1 cellular context compared by ENCODE assay signal in the genomic region with DNA sequence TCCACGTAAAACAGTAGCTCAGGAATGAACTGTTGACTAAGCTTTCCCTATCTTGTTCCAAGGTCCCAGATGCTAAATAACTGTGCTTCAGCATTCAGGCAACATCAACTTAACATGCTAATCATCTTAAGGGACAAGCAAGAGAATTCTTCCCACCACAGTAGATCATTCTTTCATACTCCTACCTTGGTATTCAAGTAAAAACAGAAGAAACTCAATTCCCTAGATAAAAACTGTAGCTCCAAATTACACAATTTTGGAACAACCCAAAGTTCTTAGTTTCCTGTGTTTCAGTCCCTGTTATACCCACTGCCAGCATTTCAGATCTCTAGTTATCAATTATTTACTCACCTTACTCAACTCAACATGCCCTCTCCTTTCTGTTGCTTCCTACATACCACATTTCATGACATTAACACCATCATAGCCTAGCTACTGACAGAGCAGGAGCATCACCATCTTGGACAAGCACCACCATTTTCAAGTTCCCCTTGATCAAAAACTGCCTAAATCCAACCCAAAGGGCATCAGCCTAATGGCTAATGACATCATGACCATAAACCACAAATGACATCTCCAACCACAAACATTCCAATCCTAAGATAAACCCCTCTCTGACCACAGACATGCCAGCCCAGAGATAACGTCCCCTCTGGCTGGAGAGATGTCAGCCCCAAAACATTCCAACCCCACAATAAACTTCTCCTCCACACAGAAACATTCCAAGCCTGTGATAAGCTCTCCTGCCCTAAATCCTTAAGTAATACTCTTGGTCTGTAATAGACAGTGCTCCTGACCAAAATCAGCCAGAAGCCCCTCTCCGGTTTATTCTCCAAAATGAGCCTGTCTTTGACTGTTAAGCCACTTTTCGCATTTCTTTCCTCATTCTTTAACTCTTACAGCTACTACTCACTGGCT.
TF ChIP-seq lines count a peak whose summit lies in the region.

No MANE protein-coding gene starts in this region.

TF ChIP-seq in HEK293, 187 proteins besides CTCF, POLR2A, EP300 and RAD21 (continued from another document):
- TF ChIP-seq, protein P1, sequence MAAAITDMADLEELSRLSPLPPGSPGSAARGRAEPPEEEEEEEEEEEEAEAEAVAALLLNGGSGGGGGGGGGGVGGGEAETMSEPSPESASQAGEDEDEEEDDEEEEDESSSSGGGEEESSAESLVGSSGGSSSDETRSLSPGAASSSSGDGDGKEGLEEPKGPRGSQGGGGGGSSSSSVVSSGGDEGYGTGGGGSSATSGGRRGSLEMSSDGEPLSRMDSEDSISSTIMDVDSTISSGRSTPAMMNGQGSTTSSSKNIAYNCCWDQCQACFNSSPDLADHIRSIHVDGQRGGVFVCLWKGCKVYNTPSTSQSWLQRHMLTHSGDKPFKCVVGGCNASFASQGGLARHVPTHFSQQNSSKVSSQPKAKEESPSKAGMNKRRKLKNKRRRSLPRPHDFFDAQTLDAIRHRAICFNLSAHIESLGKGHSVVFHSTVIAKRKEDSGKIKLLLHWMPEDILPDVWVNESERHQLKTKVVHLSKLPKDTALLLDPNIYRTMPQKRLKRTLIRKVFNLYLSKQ (tag by site-specific recombination; IDR thresholded peaks at IDR 0.05; ENCODE audit: borderline replicate concordance), result no peak
- no peak for TF ChIP-seq ZNF223 (tag by site-specific recombination; IDR thresholded peaks at IDR 0.05)
- TF ChIP-seq, protein P2, sequence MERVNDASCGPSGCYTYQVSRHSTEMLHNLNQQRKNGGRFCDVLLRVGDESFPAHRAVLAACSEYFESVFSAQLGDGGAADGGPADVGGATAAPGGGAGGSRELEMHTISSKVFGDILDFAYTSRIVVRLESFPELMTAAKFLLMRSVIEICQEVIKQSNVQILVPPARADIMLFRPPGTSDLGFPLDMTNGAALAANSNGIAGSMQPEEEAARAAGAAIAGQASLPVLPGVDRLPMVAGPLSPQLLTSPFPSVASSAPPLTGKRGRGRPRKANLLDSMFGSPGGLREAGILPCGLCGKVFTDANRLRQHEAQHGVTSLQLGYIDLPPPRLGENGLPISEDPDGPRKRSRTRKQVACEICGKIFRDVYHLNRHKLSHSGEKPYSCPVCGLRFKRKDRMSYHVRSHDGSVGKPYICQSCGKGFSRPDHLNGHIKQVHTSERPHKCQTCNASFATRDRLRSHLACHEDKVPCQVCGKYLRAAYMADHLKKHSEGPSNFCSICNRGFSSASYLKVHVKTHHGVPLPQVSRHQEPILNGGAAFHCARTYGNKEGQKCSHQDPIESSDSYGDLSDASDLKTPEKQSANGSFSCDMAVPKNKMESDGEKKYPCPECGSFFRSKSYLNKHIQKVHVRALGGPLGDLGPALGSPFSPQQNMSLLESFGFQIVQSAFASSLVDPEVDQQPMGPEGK (tag by site-specific recombination; IDR thresholded peaks at IDR 0.05), result peak; percentile 77
- TF ChIP-seq KLF7 (tag by site-specific recombination; IDR thresholded peaks at IDR 0.05; ENCODE audit: borderline replicate concordance), result peak; percentile 77; the same call in 1 of the 2 replicates
- TF ChIP-seq ZNF354C (tag by site-specific recombination; IDR thresholded peaks at IDR 0.05; ENCODE audit: borderline replicate concordance, low read depth), result no peak
- peak; percentile 98 for TF ChIP-seq ZNF843 (tag by site-specific recombination; IDR thresholded peaks at IDR 0.05)
- 0 out of 2 replicates have a peak, but pooled peaks have one; percentile 48 for TF ChIP-seq ZNF2 (tag by site-specific recombination; IDR thresholded peaks at IDR 0.05)
- TF ChIP-seq ZEB2 (tag by site-specific recombination; IDR thresholded peaks at IDR 0.05), result peak; percentile 99
- TF ChIP-seq REPIN1 (tag by site-specific recombination; IDR thresholded peaks at IDR 0.05; ENCODE audit: low read depth), result no peak
